ENCODE assay signal across 10 cellular contexts in the genomic region with DNA sequence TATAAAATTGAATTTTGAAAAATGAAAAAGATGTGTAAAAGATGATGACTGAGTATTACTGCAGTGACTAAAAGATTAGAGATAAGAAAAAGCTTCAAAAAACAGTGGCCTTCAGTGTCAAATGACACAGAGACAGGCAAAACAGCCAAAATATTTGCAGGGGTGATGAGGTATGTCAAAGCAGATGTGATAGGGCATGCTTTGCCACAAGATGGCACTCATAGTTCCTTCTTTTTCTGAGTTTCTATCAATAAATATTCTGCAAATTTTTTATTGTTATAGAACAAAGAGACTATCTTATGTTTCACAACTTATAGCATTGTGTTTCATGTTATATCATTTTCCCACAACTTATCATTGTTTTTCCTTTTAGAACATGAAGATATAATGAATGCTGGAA.
A peak's percentile ranks its signal among the peaks of the same experiment; 100 is the strongest.
DNase-seq lines count a peak whose midpoint lies in the region; ATAC-seq and TF ChIP-seq lines count a peak whose summit lies in the region.
"Had no signal": no experiment of that assay in that cellular context is flagged by ENCODE, and none has a peak within 500 bp of the region (broad histone marks: within the 10 kb centered on the region; RNA-seq: fewer than 3 reads in every experiment).

No MANE protein-coding gene starts in this region.

- no peak overlapping the region for H3T11ph ChIP-seq in H9 (ENCODE audit: low read length)

- H4K20me1 ChIP-seq in H9 (ENCODE audit: control insufficient read depth, insufficient read depth, insufficient read length): no peaks in the 10 kb centered on the region

- no peak overlapping the region for H4K8ac ChIP-seq in H9 (replicated peaks; ENCODE audit: insufficient read length, low read depth, low read length)

- H3K27ac ChIP-seq in H9 (ENCODE audit: insufficient read length, low read depth, low read length) (no peak overlapping the region), gastroesophageal sphincter (no peak overlapping the region)
- no peak overlapping the region for H3K27ac ChIP-seq in effector memory CD4-positive, alpha-beta T cell (ENCODE audit: insufficient read depth, low read length, poor library complexity, severe bottlenecking)

- H3K4me3 Mint-ChIP-seq in H9: no peak overlapping the region

- no peak overlapping the region for H2BK5ac ChIP-seq in H9 (ENCODE audit: insufficient read length, low read length)

- no peak overlapping the region for H3K18ac ChIP-seq in H9 (ENCODE audit: insufficient read length, low read depth, low read length)

- H2BK120ac ChIP-seq in H9 (ENCODE audit: low read depth, low read length, poor library complexity, severe bottlenecking): no peak overlapping the region

- ATAC-seq in gastroesophageal sphincter: no peak
- no peak for ATAC-seq in HG02798 (IDR thresholded peaks at IDR 0.05; ENCODE audit: poor library complexity, unreplicated experiment)

- H3K9me3 ChIP-seq in BE2C (no peaks in the 10 kb centered on the region), H9 (ENCODE audit: control insufficient read depth, low read depth, low read length) (no peaks in the 10 kb centered on the region), gastroesophageal sphincter (no peaks in the 10 kb centered on the region)
- no peaks in the 10 kb centered on the region for H3K9me3 ChIP-seq in effector memory CD4-positive, alpha-beta T cell (ENCODE audit: control insufficient read depth, low read length)

- H2BK15ac ChIP-seq in H9 (ENCODE audit: low read depth, low read length): no peak overlapping the region

- H3K9ac ChIP-seq in H9 (ENCODE audit: extremely low read depth, insufficient read length, low read length): no peak overlapping the region

- no peak for TF ChIP-seq EP300 in gastroesophageal sphincter (IDR thresholded peaks at IDR 0.05)

- no peaks in the 10 kb centered on the region for H3K36me3 ChIP-seq in BE2C
- no peaks in the 10 kb centered on the region for H3K36me3 ChIP-seq in gastroesophageal sphincter
- H3K36me3 ChIP-seq in effector memory CD4-positive, alpha-beta T cell (ENCODE audit: control insufficient read depth, insufficient read depth, low read length): no peaks in the 10 kb centered on the region

- no peak overlapping the region for H3K56ac ChIP-seq in H9 (ENCODE audit: insufficient read length, low read depth, low read length)

- no peaks in the 10 kb centered on the region for H3K27me3 Mint-ChIP-seq in H9 (ENCODE audit: low read depth)

- no peak overlapping the region for H2BK12ac ChIP-seq in H9 (ENCODE audit: insufficient read length, low read depth, low read length)

- H3K4me2 ChIP-seq in H9 (ENCODE audit: insufficient read depth, insufficient read length, low read length): no peak overlapping the region

- no peaks in the 10 kb centered on the region for H3K23me2 ChIP-seq in H9 (ENCODE audit: insufficient read length, low read depth, low read length, poor library complexity, severe bottlenecking)

- no peak overlapping the region for H2BK20ac ChIP-seq in H9 (ENCODE audit: low read depth, low read length, poor library complexity, severe bottlenecking)

- H3K4me3 ChIP-seq in BE2C (ENCODE audit: low read depth, low read length): no peak overlapping the region
- no peak overlapping the region for H3K4me3 ChIP-seq in gastroesophageal sphincter
- no peak overlapping the region for H3K4me3 ChIP-seq in effector memory CD4-positive, alpha-beta T cell (ENCODE audit: insufficient read depth, low read depth, low read length, poor library complexity, severe bottlenecking)

- no peaks in the 10 kb centered on the region for H3K79me1 ChIP-seq in H9 (ENCODE audit: insufficient read depth, low read depth, low read length, poor library complexity, severe bottlenecking)

- TF ChIP-seq POLR2A in gastroesophageal sphincter (IDR thresholded peaks at IDR 0.05): no peak

- H3K4me1 Mint-ChIP-seq in H9: peaks cover 2 to 4% of the 10 kb centered on the region in 2 experiments

- no peak overlapping the region for H3K27ac Mint-ChIP-seq in H9

- H3K4ac ChIP-seq in H9 (ENCODE audit: low read depth, low read length): no peak overlapping the region

- no peak overlapping the region for H3K14ac ChIP-seq in H9 (ENCODE audit: insufficient read depth, low read length)

- no peak overlapping the region for H4K5ac ChIP-seq in H9 (ENCODE audit: insufficient read length, low read depth, low read length)

- in situ Hi-C loops in SK-MEL-5 (cut with HindIII; ENCODE audit: low pct_unique_long_range_greater_than_20kb, low sequenced_read_pairs): no loop called here

- no peak overlapping the region for H3K23ac ChIP-seq in H9 (ENCODE audit: insufficient read length, low read depth, low read length)

- peaks cover 0 to 4% (median 2%) of the 10 kb centered on the region in 3 experiments; a peak in 1 of 7 replicates for H3K36me3 Mint-ChIP-seq in H9 (ENCODE audit: insufficient read depth in 1 of 3, low read depth in 3 of 3)

- H3K79me2 ChIP-seq in H9 (ENCODE audit: insufficient read depth, low read length): no peaks in the 10 kb centered on the region

- no peak overlapping the region for H4K91ac ChIP-seq in H9 (ENCODE audit: insufficient read length, low read depth, low read length)

- TF ChIP-seq CTCF in BE2C (IDR thresholded peaks at IDR 0.05; ENCODE audit: low read depth, low read length) (peak; percentile 25; the same call in 1 of the 2 replicates), H9 (conservative IDR thresholded peaks at IDR 0.05) (peak; percentile 72), gastroesophageal sphincter (IDR thresholded peaks at IDR 0.05) (peak; percentile 22 to 53 (median 39))

- H2AFZ ChIP-seq in H9 (ENCODE audit: low read length): no peak overlapping the region

- no peak overlapping the region for H2AK5ac ChIP-seq in H9 (ENCODE audit: insufficient read length, low read length)

- H3K4me1 ChIP-seq in BE2C: no peaks in the 10 kb centered on the region
- H3K4me1 ChIP-seq in H9 (ENCODE audit: insufficient read depth, low read length): no peaks in the 10 kb centered on the region
- H3K4me1 ChIP-seq in gastroesophageal sphincter: peaks cover 0 to 15% (median 0%) of the 10 kb centered on the region in 3 donors
- H3K4me1 ChIP-seq in effector memory CD4-positive, alpha-beta T cell (ENCODE audit: control insufficient read depth, insufficient read depth, low read length, poor library complexity, severe bottlenecking): no peaks in the 10 kb centered on the region

- peaks cover 0 to 4% of the 10 kb centered on the region in 2 experiments; a peak in 2 of 5 replicates for H3K9me3 Mint-ChIP-seq in H9

- DNase-seq in BE2C: no peak
- DNase-seq in H9: no peak
- DNase-seq in SK-MEL-5 (ENCODE audit: low read depth, low spot score): peak; percentile 28
- DNase-seq in NCI-H446 treated with DMSO at 0.1 percent for 48 hours (lab: John Stamatoyannopoulos, UW): no peak
- no peak for DNase-seq in NCI-H510A (lab: John Stamatoyannopoulos, UW)
- no peak for DNase-seq in effector memory CD4-positive, alpha-beta T cell
- DNase-seq: activated naive CD4-positive, alpha-beta T cell treated with Interleukin-2 at 50 U/mL for 16 hours; SHP77 treated with DMSO at 0.1 percent for 48 hours had no signal

- no peaks in the 10 kb centered on the region for H3K27me3 ChIP-seq in BE2C
- H3K27me3 ChIP-seq in H9 (ENCODE audit: insufficient read depth, low read length): no peaks in the 10 kb centered on the region
- H3K27me3 ChIP-seq in gastroesophageal sphincter: no peaks in the 10 kb centered on the region
- no peaks in the 10 kb centered on the region for H3K27me3 ChIP-seq in effector memory CD4-positive, alpha-beta T cell (replicated peaks; ENCODE audit: control insufficient read depth, insufficient read depth, low read length, poor library complexity, severe bottlenecking)
